23 cellular contexts compared by ENCODE assay signal in the genomic region with DNA sequence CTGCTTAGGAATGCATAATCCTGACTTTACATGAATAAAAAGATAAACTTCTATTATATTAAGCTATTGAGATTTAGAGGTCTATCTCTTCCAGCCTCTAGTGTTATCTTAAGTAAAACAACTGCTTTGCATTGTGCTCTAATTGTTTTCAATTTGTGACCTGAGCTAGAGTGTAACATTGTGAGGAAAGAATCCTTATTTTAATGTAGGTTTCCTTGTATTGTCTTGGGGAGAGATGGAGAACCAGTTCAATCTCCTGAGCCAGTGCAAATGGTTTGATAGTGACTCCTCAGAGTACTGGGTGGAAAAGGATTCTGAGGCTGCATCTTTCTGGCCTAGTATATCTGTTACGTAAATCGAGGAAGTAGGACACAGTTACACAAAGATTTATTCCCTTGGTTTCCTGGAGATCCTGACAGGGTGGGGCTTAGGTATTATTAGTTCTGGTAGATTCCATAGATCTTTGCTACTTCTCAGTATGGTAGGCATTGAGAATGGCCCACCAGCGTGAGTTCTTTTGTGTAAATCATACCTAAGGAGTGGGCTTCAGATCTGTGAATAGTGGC.
"Had no signal": no experiment of that assay in that cellular context is flagged by ENCODE, and none has a peak within 500 bp of the region (broad histone marks: within the 10 kb centered on the region; RNA-seq: fewer than 3 reads in every experiment).

No MANE protein-coding gene starts in this region.

- H3K4me3 Mint-ChIP-seq: activated CD8-positive, alpha-beta T cell treated with anti-CD3 and anti-CD28 coated beads, Interleukin-2, amount 10 ng/mL, durations not matched to agents 7 days and 5 days; activated naive CD4-positive, alpha-beta T cell treated with anti-CD3 and anti-CD28 coated beads, Interleukin-2, amount 50 U/mL, for 24 hours; activated T-cell treated with anti-CD3 and anti-CD28 coated beads, Interleukin-2, amount 50 U/mL, for 24 hours; activated T-helper 1 cell treated with anti-CD3 and anti-CD28 coated beads, Interleukin-12 subunit alpha, Interleukin-12 subunit beta, Interleukin-2, Interleukin-4 antibody, amounts not matched to agents 30 ng/mL and 10 ng/mL and 1 ng/mL, durations not matched to agents 14 hours and 24 hours and 36 hours; T-helper 1 cell treated with Interleukin-12 subunit alpha and Interleukin-12 subunit beta and Interleukin-4 antibody, amounts not matched to agents 30 μg/mL and 1 μg/mL, for 36 hours; WTC11 had no signal

- ATAC-seq: activated CD8-positive, alpha-beta T cell treated with anti-CD3 and anti-CD28 coated beads, Interleukin-2, amount 10 ng/mL, durations not matched to agents 7 days and 5 days; WTC11 had no signal

- H3K27me3 ChIP-seq: breast epithelium had no signal

- H2AFZ ChIP-seq: PC-9 had no signal

- H3K36me3 Mint-ChIP-seq: activated naive CD4-positive, alpha-beta T cell treated with anti-CD3 and anti-CD28 coated beads, Interleukin-2, amount 50 U/mL, for 24 hours; WTC11 had no signal

- H3K27ac ChIP-seq: breast epithelium, PC-9 had no signal

- H3K9me3 Mint-ChIP-seq: activated T-cell treated with anti-CD3 and anti-CD28 coated beads, Interleukin-2, amount 50 U/mL, for 24 hours; activated T-helper 1 cell treated with anti-CD3 and anti-CD28 coated beads, Interleukin-12 subunit alpha, Interleukin-12 subunit beta, Interleukin-2, Interleukin-4 antibody, amounts not matched to agents 30 ng/mL and 10 ng/mL and 1 ng/mL, durations not matched to agents 14 hours and 24 hours and 36 hours; T-helper 1 cell treated with Interleukin-12 subunit alpha and Interleukin-12 subunit beta and Interleukin-4 antibody, amounts not matched to agents 30 μg/mL and 1 μg/mL, for 36 hours; WTC11 had no signal

- H3K27me3 Mint-ChIP-seq: activated naive CD4-positive, alpha-beta T cell treated with anti-CD3 and anti-CD28 coated beads, Interleukin-2, amount 50 U/mL, for 24 hours; activated T-cell treated with anti-CD3 and anti-CD28 coated beads, Interleukin-2, amount 50 U/mL, for 24 hours had no signal

- DNase-seq: activated CD4-positive, alpha-beta T cell treated with anti-CD3 and anti-CD28 coated beads for 48 hours; activated CD4-positive, alpha-beta T cell treated with anti-CD3 and anti-CD28 coated beads, Interleukin-2, amount 50 U/mL, for 4 hours; activated CD4-positive, CD25-positive, alpha-beta regulatory T cell treated with anti-CD3 and anti-CD28 coated beads, Interleukin-2, amount 50 U/mL, for 72 hours; activated CD8-positive, alpha-beta memory T cell treated with anti-CD3 and anti-CD28 coated beads, Interleukin-2, amount 50 U/mL, for 48 hours; activated CD8-positive, alpha-beta T cell treated with anti-CD3 and anti-CD28 coated beads, Interleukin-2, amount 10 ng/mL, durations not matched to agents 7 days and 5 days; activated effector memory CD4-positive, alpha-beta T cell treated with Interleukin-2 at 50 U/mL for 16 hours; activated naive CD4-positive, alpha-beta T cell; activated T-cell treated with anti-CD3 and anti-CD28 coated beads, Interleukin-2, amount 50 U/mL, for 24 hours; aorta; caudate nucleus; MM.1S; NCI-H1105; NCI-H146; NCI-H1930; NCI-H510A treated with DMSO at 0.1 percent for 48 hours; NCI-H69; PC-9; SHP77 treated with DMSO at 0.1 percent for 48 hours had no signal

- H3K4me1 ChIP-seq: breast epithelium had no signal

- H3K27ac Mint-ChIP-seq: activated CD8-positive, alpha-beta T cell treated with anti-CD3 and anti-CD28 coated beads, Interleukin-2, amount 10 ng/mL, durations not matched to agents 7 days and 5 days; activated naive CD4-positive, alpha-beta T cell treated with anti-CD3 and anti-CD28 coated beads, Interleukin-2, amount 50 U/mL, for 24 hours; activated T-cell treated with anti-CD3 and anti-CD28 coated beads, Interleukin-2, amount 50 U/mL, for 24 hours; activated T-helper 1 cell treated with anti-CD3 and anti-CD28 coated beads, Interleukin-12 subunit alpha, Interleukin-12 subunit beta, Interleukin-2, Interleukin-4 antibody, amounts not matched to agents 30 ng/mL and 10 ng/mL and 1 ng/mL, durations not matched to agents 14 hours and 24 hours and 36 hours; T-helper 1 cell treated with Interleukin-12 subunit alpha and Interleukin-12 subunit beta and Interleukin-4 antibody, amounts not matched to agents 30 μg/mL and 1 μg/mL, for 36 hours; WTC11 had no signal

- H3K4me2 ChIP-seq: PC-9 had no signal

- H3K9me3 ChIP-seq: breast epithelium had no signal

- H3K36me3 ChIP-seq: breast epithelium had no signal

- H3K4me3 ChIP-seq: breast epithelium, PC-9 had no signal
